Comparison of ENCODE assay signal across 32 cellular contexts in the genomic region with DNA sequence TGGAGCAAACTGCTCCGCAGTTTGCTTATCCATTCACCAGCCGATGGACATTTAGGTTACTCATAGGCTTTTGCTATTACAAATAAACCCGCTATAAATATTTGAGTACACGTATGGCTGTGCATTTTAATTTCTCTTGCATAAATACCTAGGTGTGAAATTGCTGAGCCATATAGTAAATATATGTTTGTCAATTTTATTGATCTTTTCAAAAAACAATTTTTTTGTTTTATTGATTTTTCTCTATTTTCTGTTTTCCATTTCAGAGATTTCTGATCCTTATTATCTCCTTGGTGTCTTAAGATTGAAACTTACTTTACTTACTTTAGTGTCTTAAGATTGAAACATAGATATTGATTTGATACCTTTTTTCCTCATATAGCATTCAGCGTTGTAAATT.
"Had no signal": no experiment of that assay in that cellular context is flagged by ENCODE, and none has a peak within 500 bp of the region (broad histone marks: within the 10 kb centered on the region; RNA-seq: fewer than 3 reads in every experiment).

No MANE protein-coding gene starts in this region.

- H3K79me2 ChIP-seq: parathyroid adenoma had no signal

- H3K4me1 ChIP-seq: parathyroid adenoma had no signal

- ATAC-seq: naive thymus-derived CD8-positive, alpha-beta T cell; natural killer cell treated with Interleukin-12 subunit alpha and Interleukin-12 subunit beta and Interleukin-15 and Interleukin-18, amount 100 ng/mL, for 72 hours; psoas muscle; right cardiac atrium; sciatic nerve; stimulated activated memory B cell treated with anti-CD40 and anti-IgM and Interleukin-4, amounts not matched to agents 10 μg/mL and 1 μg/mL and 100 μg/mL, for 72 hours; stimulated activated naive CD8-positive, alpha-beta T cell treated with anti-CD3 and anti-CD28 coated beads, Interleukin-15, amount 100 ng/mL, for 72 hours; stimulated activated naive CD8-positive, alpha-beta T cell treated with anti-CD3 and anti-CD28 coated beads, Interleukin-15, Interleukin-2, amounts not matched to agents 100 U/mL and 50 U/mL, for 24 hours; upper lobe of right lung had no signal

- H3K27ac ChIP-seq: neural progenitor cell, ovary, parathyroid adenoma, psoas muscle, skin epidermis, spleen, suprapubic skin, testis, tibial artery, transverse colon, upper lobe of right lung, uterus had no signal

- H3K9me3 ChIP-seq: ovary, psoas muscle, spleen, suprapubic skin, testis, tibial artery, transverse colon, upper lobe of right lung, uterus had no signal

- H3K27ac Mint-ChIP-seq: naive B cell; natural killer cell treated with Interleukin-12 subunit alpha and Interleukin-12 subunit beta and Interleukin-15 and Interleukin-18, amount 100 ng/mL, for 72 hours; neural progenitor cell; progenitor cell of endocrine pancreas; stimulated activated memory B cell treated with anti-CD40 and anti-IgM and Interleukin-4, amounts not matched to agents 10 μg/mL and 1 μg/mL and 100 μg/mL, for 72 hours; stimulated activated naive CD8-positive, alpha-beta T cell treated with anti-CD3 and anti-CD28 coated beads, Interleukin-15, amount 100 ng/mL, for 72 hours; type B pancreatic cell had no signal

- DNase-seq: naive B cell; naive thymus-derived CD8-positive, alpha-beta T cell; occipital lobe; ovary; posterior cingulate gyrus; psoas muscle; right cardiac atrium; stimulated activated CD4-positive, alpha-beta T cell treated with anti-CD3 and anti-CD28 coated beads, Interleukin-12 subunit alpha, Interleukin-12 subunit beta, amount 100 ng/mL, for 4 hours; stimulated activated CD4-positive, alpha-beta T cell treated with anti-CD3 and anti-CD28 coated beads, Interleukin-1b, Interleukin-23, amount 100 ng/mL, for 48 hours; stimulated activated CD4-positive, alpha-beta T cell treated with anti-CD3 and anti-CD28 coated beads, Interleukin-4, amount 100 ng/mL, for 1 hour; stimulated activated CD4-positive, alpha-beta T cell treated with anti-CD3 and anti-CD28 coated beads, Interleukin-4, amount 100 ng/mL, for 4 hours; stimulated activated CD8-positive, alpha-beta memory T cell treated with anti-CD3 and anti-CD28 coated beads, Interleukin-4, amount 100 ng/mL, for 48 hours; stimulated activated naive CD4-positive, alpha-beta T cell; stimulated activated naive CD8-positive, alpha-beta T cell treated with anti-CD3 and anti-CD28 coated beads, Interleukin-15, amount 100 ng/mL, for 72 hours; stimulated activated naive CD8-positive, alpha-beta T cell treated with anti-CD3 and anti-CD28 coated beads, Interleukin-15, Interleukin-2, amounts not matched to agents 100 U/mL and 50 U/mL, for 24 hours; substantia nigra; testis; transverse colon; upper lobe of right lung; uterus had no signal

- H3K36me3 Mint-ChIP-seq: natural killer cell treated with Interleukin-12 subunit alpha and Interleukin-12 subunit beta and Interleukin-15 and Interleukin-18, amount 100 ng/mL, for 72 hours had no signal

- H2AFZ ChIP-seq: neural progenitor cell, parathyroid adenoma had no signal

- H3K27me3 Mint-ChIP-seq: naive B cell; naive thymus-derived CD8-positive, alpha-beta T cell; natural killer cell treated with Interleukin-12 subunit alpha and Interleukin-12 subunit beta and Interleukin-15 and Interleukin-18, amount 100 ng/mL, for 72 hours; progenitor cell of endocrine pancreas; stimulated activated memory B cell treated with anti-CD40 and anti-IgM and Interleukin-4, amounts not matched to agents 10 μg/mL and 1 μg/mL and 100 μg/mL, for 72 hours; stimulated activated naive CD8-positive, alpha-beta T cell treated with anti-CD3 and anti-CD28 coated beads, Interleukin-15, amount 100 ng/mL, for 72 hours; type B pancreatic cell had no signal

- H3K27me3 ChIP-seq: neural progenitor cell, ovary, spleen, suprapubic skin, testis, tibial artery, transverse colon, upper lobe of right lung, uterus had no signal

- H3K4me3 ChIP-seq: neural progenitor cell, ovary, psoas muscle, skin epidermis, smooth muscle cell, spleen, suprapubic skin, testis, tibial artery, transverse colon, upper lobe of right lung, uterus had no signal

- H3K9ac ChIP-seq: neural progenitor cell, parathyroid adenoma had no signal

- H3K4me3 Mint-ChIP-seq: naive thymus-derived CD8-positive, alpha-beta T cell; natural killer cell treated with Interleukin-12 subunit alpha and Interleukin-12 subunit beta and Interleukin-15 and Interleukin-18, amount 100 ng/mL, for 72 hours; neural progenitor cell; stimulated activated memory B cell treated with anti-CD40 and anti-IgM and Interleukin-4, amounts not matched to agents 10 μg/mL and 1 μg/mL and 100 μg/mL, for 72 hours; stimulated activated naive CD8-positive, alpha-beta T cell treated with anti-CD3 and anti-CD28 coated beads, Interleukin-15, amount 100 ng/mL, for 72 hours; type B pancreatic cell had no signal

- H3K4me2 ChIP-seq: neural progenitor cell, smooth muscle cell had no signal

- H3K36me3 ChIP-seq: neural progenitor cell, ovary, transverse colon, uterus had no signal

- H3K9me3 Mint-ChIP-seq: naive thymus-derived CD8-positive, alpha-beta T cell; natural killer cell treated with Interleukin-12 subunit alpha and Interleukin-12 subunit beta and Interleukin-15 and Interleukin-18, amount 100 ng/mL, for 72 hours; neural progenitor cell; stimulated activated memory B cell treated with anti-CD40 and anti-IgM and Interleukin-4, amounts not matched to agents 10 μg/mL and 1 μg/mL and 100 μg/mL, for 72 hours; stimulated activated naive CD8-positive, alpha-beta T cell treated with anti-CD3 and anti-CD28 coated beads, Interleukin-15, amount 100 ng/mL, for 72 hours; type B pancreatic cell had no signal
